In genomic region chr5:6712582-6713273, GRCh38 we compare ENCODE assay signal across 1 cellular context.
TF ChIP-seq lines count a peak whose summit lies in the region.

No MANE protein-coding gene starts in this region.

TF ChIP-seq in HepG2, 621 proteins besides CTCF, POLR2A, EP300 and RAD21 (continued from another document and continues in another):
- TF ChIP-seq HBP1 (CRISPR knock-in tag; IDR thresholded peaks at IDR 0.05; ENCODE audit: low read depth) (no peak), ZNF143 (CRISPR knock-in tag; IDR thresholded peaks at IDR 0.05) (no peak), KLF11 (CRISPR knock-in tag; IDR thresholded peaks at IDR 0.05) (no peak), ZNF562 (CRISPR knock-in tag; IDR thresholded peaks at IDR 0.05; ENCODE audit: borderline replicate concordance) (no peak), ATF1 (CRISPR knock-in tag; IDR thresholded peaks at IDR 0.05) (no peak), PHB2 (IDR thresholded peaks at IDR 0.05; ENCODE audit: partially characterized antibody) (no peak), ARID5B (CRISPR knock-in tag; IDR thresholded peaks at IDR 0.05) (peak; percentile 63; the same call in 1 of the 2 replicates), ZSCAN12 (CRISPR knock-in tag; IDR thresholded peaks at IDR 0.05) (peak; percentile 22), YEATS4 (CRISPR knock-in tag; IDR thresholded peaks at IDR 0.05; ENCODE audit: borderline replicate concordance) (peak; percentile 99), SMARCC2 (IDR thresholded peaks at IDR 0.05) (no peak), ZNF547 (CRISPR knock-in tag; IDR thresholded peaks at IDR 0.05) (peak; percentile 99), ARNT (IDR thresholded peaks at IDR 0.05) (no peak), ZNF891 (CRISPR knock-in tag; IDR thresholded peaks at IDR 0.05) (peak; percentile 74; the same call in 1 of the 2 replicates), IKZF5 (CRISPR knock-in tag; IDR thresholded peaks at IDR 0.05) (no peak), RFX5 (IDR thresholded peaks at IDR 0.05; ENCODE audit: low read depth, low read length) (no peak), POLR2AphosphoS5 (IDR thresholded peaks at IDR 0.05; ENCODE audit: low read depth, low read length) (peak; percentile 72), ZFP36L2 (CRISPR knock-in tag; IDR thresholded peaks at IDR 0.05) (no peak), ZBTB2 (CRISPR knock-in tag; IDR thresholded peaks at IDR 0.05; ENCODE audit: low read depth) (peak; percentile 94), DMTF1 (CRISPR knock-in tag; IDR thresholded peaks at IDR 0.05) (peak; percentile 81; the same call in 1 of the 2 replicates), AGO1 (IDR thresholded peaks at IDR 0.05; ENCODE audit: low read depth, low read length, poor library complexity, severe bottlenecking) (peak; percentile 40), ZNF792 (CRISPR knock-in tag; IDR thresholded peaks at IDR 0.05) (no peak; the same call in 1 of the 2 replicates), ZNF597 (CRISPR knock-in tag; IDR thresholded peaks at IDR 0.05) (no peak), MTERF4 (CRISPR knock-in tag; IDR thresholded peaks at IDR 0.05) (0 out of 2 replicates have a peak, but pooled peaks have one; percentile 49), NR0B2 (CRISPR knock-in tag; IDR thresholded peaks at IDR 0.05) (peak; percentile 78; the same call in 1 of the 2 replicates), MXD1 (CRISPR knock-in tag; IDR thresholded peaks at IDR 0.05) (peak; percentile 98), ZBTB33 (CRISPR knock-in tag; IDR thresholded peaks at IDR 0.05) (no peak), ZNF337 (CRISPR knock-in tag; IDR thresholded peaks at IDR 0.05; ENCODE audit: borderline replicate concordance, low read depth) (no peak), TEAD2 (CRISPR knock-in tag; IDR thresholded peaks at IDR 0.05) (no peak), MAFG (CRISPR knock-in tag; IDR thresholded peaks at IDR 0.05) (no peak), HMG20A (CRISPR knock-in tag; IDR thresholded peaks at IDR 0.05; ENCODE audit: borderline replicate concordance) (no peak; the same call in 1 of the 2 replicates), ZNF513 (CRISPR knock-in tag; conservative IDR thresholded peaks at IDR 0.05) (no peak), HES4 (CRISPR knock-in tag; IDR thresholded peaks at IDR 0.05; ENCODE audit: borderline replicate concordance) (peak; percentile 98), ZKSCAN8 (CRISPR knock-in tag; IDR thresholded peaks at IDR 0.05; ENCODE audit: borderline replicate concordance) (no peak), ZNF460 (CRISPR knock-in tag; IDR thresholded peaks at IDR 0.05; ENCODE audit: borderline replicate concordance) (no peak; the same call in 1 of the 2 replicates), AFF4 (CRISPR knock-in tag; IDR thresholded peaks at IDR 0.05) (no peak)
